ENCODE assay signal across 18 cellular contexts in the genomic region with DNA sequence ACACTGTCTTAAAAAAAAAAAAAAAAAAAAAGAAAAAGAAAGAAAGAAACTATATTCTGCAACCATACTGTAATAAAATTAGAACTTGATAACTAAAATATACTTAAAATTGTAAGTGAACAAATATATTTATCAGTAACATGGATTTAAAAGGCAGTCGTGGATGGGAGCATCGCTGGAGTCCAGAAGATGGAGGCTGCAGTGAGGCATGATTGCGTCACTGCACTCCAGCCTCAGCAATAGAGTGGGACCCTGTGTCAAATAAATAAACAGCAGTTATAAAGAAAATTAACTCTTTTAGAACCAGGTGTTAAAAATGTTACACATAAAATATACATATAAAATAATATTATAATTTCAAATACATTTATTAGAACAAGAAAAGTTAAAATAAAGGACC. TPM values are rescaled to one million over a fixed set of nuclear protein-coding genes. Genes with fewer than 3 reads are reported as not detected.
DNase-seq lines count a peak whose midpoint lies in the region; ATAC-seq, FAIRE-seq and TF ChIP-seq lines count a peak whose summit lies in the region.
"Had no signal": no experiment of that assay in that cellular context is flagged by ENCODE, and none has a peak within 500 bp of the region (broad histone marks: within the 10 kb centered on the region; RNA-seq: fewer than 3 reads in every experiment).

No MANE protein-coding gene starts in this region.

- H3K27ac ChIP-seq in H1 (ENCODE audit: low read depth, low read length): no peak overlapping the region
- H3K27ac ChIP-seq: SK-N-MC had no signal

- FAIRE-seq in H1 (lab: Jason Lieb, UNC): no peak
- FAIRE-seq: GM12892, GM18507 had no signal

- DNase-seq in NB4 (ENCODE audit: low read depth): peak; percentile 30
- no peak for DNase-seq in H1 (ENCODE audit: low read depth in 1 of 2, low spot score in 2 of 2)
- no peak for DNase-seq in HAP-1 (ENCODE audit: low spot score in 2 of 2)
- DNase-seq: ACHN, C1 segment of cervical spinal cord, DMS79, GOT3, MV-4-11, NCI-H1417 treated with DMSO at 0.1 percent for 48 hours, NCI-H187 treated with DMSO at 0.1 percent for 48 hours, NCI-H345, NCI-H524 treated with DMSO at 0.1 percent for 48 hours, SHP77 had no signal

- no peaks in the 10 kb centered on the region for H3K79me1 ChIP-seq in H1 (ENCODE audit: low read depth, low read length)

- 89% methylated on average over 3 of the region's 3 CpGs; no CpG with 5 or more reads in 1 of the 2 experiments for WGBS in H1 (ENCODE audit: extremely low coverage in 1 of 2, insufficient coverage in 1 of 2, insufficient read length in 1 of 2, insufficient replicate concordance in 2 of 2, low coverage in 1 of 2, low lambda C conversion rate in 2 of 2, missing lambda C conversion rate in 1 of 2), 2 experiments

- H4K5ac ChIP-seq in H1 (ENCODE audit: insufficient read length, low read depth, low read length): no peak overlapping the region

- no peaks in the 10 kb centered on the region for H3K9me3 ChIP-seq in H1 (ENCODE audit: insufficient read depth in 2 of 2, low read depth in 1 of 2, low read length in 1 of 2)
- H3K9me3 ChIP-seq in HAP-1: no peaks in the 10 kb centered on the region

- H2BK15ac ChIP-seq in H1 (ENCODE audit: low read length): no peak overlapping the region

- no peak overlapping the region for H3K4me2 ChIP-seq in H1 (ENCODE audit: insufficient read depth in 1 of 2, low read depth in 2 of 2, low read length in 2 of 2)

- no peaks in the 10 kb centered on the region for H4K20me1 ChIP-seq in H1 (replicated peaks in 1 of 2; ENCODE audit: control insufficient read depth in 1 of 2, insufficient read depth in 2 of 2, low read length in 2 of 2)

- H3K4ac ChIP-seq in H1 (replicated peaks; ENCODE audit: insufficient read length, low read depth, low read length): no peak overlapping the region

- H3K79me2 ChIP-seq in H1 (ENCODE audit: control insufficient read depth in 1 of 2, insufficient read depth in 2 of 2, low read length in 2 of 2): no peaks in the 10 kb centered on the region

- H3K23me2 ChIP-seq in H1 (ENCODE audit: low read depth, low read length): no peaks in the 10 kb centered on the region

- H3K56ac ChIP-seq in H1 (replicated peaks; ENCODE audit: insufficient read length, low read depth, low read length): no peak overlapping the region

- no peak for TF ChIP-seq EP300 in H1 (IDR thresholded peaks at IDR 0.05; ENCODE audit: borderline replicate concordance in 1 of 2, low read depth in 2 of 2, low read length in 2 of 2)

- no peak overlapping the region for H3K14ac ChIP-seq in H1 (ENCODE audit: insufficient read length)

- H3K23ac ChIP-seq in H1 (ENCODE audit: insufficient read length): no peak overlapping the region

- H3K27me3 ChIP-seq in H1 (replicated peaks in 1 of 4; ENCODE audit: control insufficient read depth in 3 of 4, extremely low read depth in 1 of 4, insufficient read depth in 3 of 4, low read length in 3 of 4) (no peaks in the 10 kb centered on the region), HAP-1 (ENCODE audit: low read depth) (peaks cover 29% of the 10 kb centered on the region)

- CTCF ChIA-PET in H1 (lab: Charles Lee; ENCODE audit: partially characterized antibody): interaction anchor here (19.9 kb wide), 1 partner anchor 21 kb away, joined by 402 read pairs; a partner anchor contains a TSS

- H2BK12ac ChIP-seq in H1 (ENCODE audit: low read depth, low read length): no peak overlapping the region

- H3K4me3 ChIP-seq in NB4 (ENCODE audit: low read depth, low read length): no peak overlapping the region
- H3K4me3 ChIP-seq in H1 (ENCODE audit: extremely low read depth in 1 of 4, insufficient read depth in 2 of 4, low read depth in 3 of 4, low read length in 4 of 4): no peak overlapping the region
- no peak overlapping the region for H3K4me3 ChIP-seq in HAP-1
- H3K4me3 ChIP-seq: SK-N-MC had no signal

- no peak overlapping the region for H4K91ac ChIP-seq in H1 (replicated peaks; ENCODE audit: insufficient read length, low read length)

- POLR2A ChIA-PET in H1 (lab: Charles Lee; ENCODE audit: partially characterized antibody): no interaction called here

- in situ Hi-C loops in HAP-1 (cut with MboI; ENCODE audit: low sequenced_read_pairs): no loop called here

- H2AFZ ChIP-seq in H1 (ENCODE audit: low read length): no peak overlapping the region

- no peak for ATAC-seq in GM19397 (IDR thresholded peaks at IDR 0.05; ENCODE audit: unreplicated experiment)

- H3K9ac ChIP-seq in H1 (replicated peaks in 1 of 4; ENCODE audit: extremely low read depth in 1 of 4, low read depth in 3 of 4, low read length in 3 of 4): no peak overlapping the region

- H3K4me1 ChIP-seq in H1 (replicated peaks in 1 of 4; ENCODE audit: control insufficient read depth in 3 of 4, insufficient read depth in 4 of 4, low read length in 3 of 4) (peaks cover 0 to 3% (median 0%) of the 10 kb centered on the region in 4 experiments; a peak in 5 of 7 replicates), HAP-1 (no peaks in the 10 kb centered on the region)

- TF ChIP-seq POLR2A in NB4 (IDR thresholded peaks at IDR 0.05; ENCODE audit: extremely low read depth, insufficient read length) (no peak), H1 (IDR thresholded peaks at IDR 0.05; ENCODE audit: control extremely low read depth in 1 of 2, low read depth in 2 of 2, low read length in 2 of 2) (no peak)

- TF ChIP-seq RAD21 in H1 (IDR thresholded peaks at IDR 0.05 in 1 of 2, conservative IDR thresholded peaks at IDR 0.05 in 1 of 2; ENCODE audit: low read depth in 2 of 2, low read length in 2 of 2): no peak

- TF ChIP-seq CTCF in NB4 (IDR thresholded peaks at IDR 0.05; ENCODE audit: low read depth, low read length) (no peak), H1 (IDR thresholded peaks at IDR 0.05; ENCODE audit: control extremely low read depth in 1 of 3, insufficient read depth in 1 of 3, low read depth in 1 of 3, low read length in 3 of 3) (no peak)

- no peak overlapping the region for H2BK5ac ChIP-seq in H1 (ENCODE audit: low read depth, low read length)

- H3K36me3 ChIP-seq in H1 (ENCODE audit: control insufficient read depth in 2 of 4, insufficient read depth in 4 of 4, low read length in 3 of 4): no peaks in the 10 kb centered on the region
- no peaks in the 10 kb centered on the region for H3K36me3 ChIP-seq in HAP-1 (replicated peaks)

- no peak overlapping the region for H2BK120ac ChIP-seq in H1 (replicated peaks; ENCODE audit: low read depth, low read length)

- no peak overlapping the region for H4K8ac ChIP-seq in H1 (ENCODE audit: extremely low read depth, insufficient read depth, low read length)

- H2AK5ac ChIP-seq in H1 (ENCODE audit: low read depth, low read length): no peak overlapping the region

- H3K18ac ChIP-seq in H1 (ENCODE audit: extremely low read depth, low read length): no peak overlapping the region

- H2BK20ac ChIP-seq in H1 (ENCODE audit: low read length): no peak overlapping the region

RNA-seq across cellular contexts. Expression of a gene that starts 8.7 kb away (rescaled TPM):
- total RNA-seq in H1 (2021; fragmentation: NEBNext Ultra II Directional; extraction: Animal tissue kit (Norgen Biotek cat#: 25700)): 2.9 and 4.5 TPM in 2 replicates
- polyA plus RNA-seq in H1 (2011; rRNA removed): 12.5 and 22.8 TPM in 2 replicates
- 11.0 TPM for polyA plus RNA-seq in H1 (2011; cell fraction: cytosol; rRNA removed)
- polyA plus RNA-seq in H1 (2011; cell fraction: nucleus; rRNA removed): 9.4 TPM
- 2.0 to 13.4 TPM (median 8.9 TPM) in 4 replicates for polyA plus RNA-seq in H1 (2012, experiment 1 of 2)
- polyA plus RNA-seq in H1 (2012, experiment 2 of 2): 9.9 TPM
- 1.3 TPM for polyA plus RNA-seq in H1 (2013, experiment 1 of 2)
- polyA plus RNA-seq in H1 (2013, experiment 2 of 2): 1.6 TPM
- 2.1 and 8.2 TPM in 2 replicates for polyA minus RNA-seq in H1 (2011; rRNA and poly(A)+ RNA removed)
- 3.7 TPM for polyA minus RNA-seq in H1 (2011; cell fraction: cytosol; rRNA and poly(A)+ RNA removed)
- not detected for polyA minus RNA-seq in H1 (2011; cell fraction: nucleus; rRNA and poly(A)+ RNA removed)

RNA-seq across cellular contexts. Expression of a gene that starts 9.2 kb away (rescaled TPM):
- 16.8 TPM in 2 replicates for total RNA-seq in H1 (2021; fragmentation: NEBNext Ultra II Directional; extraction: Animal tissue kit (Norgen Biotek cat#: 25700))
- polyA plus RNA-seq in H1 (2011; rRNA removed): 20.1 and 22.0 TPM in 2 replicates
- 21.6 TPM for polyA plus RNA-seq in H1 (2011; cell fraction: cytosol; rRNA removed)
- polyA plus RNA-seq in H1 (2011; cell fraction: nucleus; rRNA removed): 35.5 TPM
- 21.4 to 30.6 TPM (median 29.9 TPM) in 4 replicates for polyA plus RNA-seq in H1 (2012, experiment 1 of 2)
- polyA plus RNA-seq in H1 (2012, experiment 2 of 2): 30.6 TPM
- polyA plus RNA-seq in H1 (2013, experiment 1 of 2): 13.5 TPM
- polyA plus RNA-seq in H1 (2013, experiment 2 of 2): 13.6 TPM
- 30.3 and 33.8 TPM in 2 replicates for polyA minus RNA-seq in H1 (2011; rRNA and poly(A)+ RNA removed)
- 12.2 TPM for polyA minus RNA-seq in H1 (2011; cell fraction: cytosol; rRNA and poly(A)+ RNA removed)
- polyA minus RNA-seq in H1 (2011; cell fraction: nucleus; rRNA and poly(A)+ RNA removed): 9.6 TPM

RNA-seq across cellular contexts. Expression of a gene that starts 18.9 kb away (rescaled TPM):
- total RNA-seq in H1 (2021; fragmentation: NEBNext Ultra II Directional; extraction: Animal tissue kit (Norgen Biotek cat#: 25700)): 18.4 and 22.0 TPM in 2 replicates
- 26.9 and 43.0 TPM in 2 replicates for polyA plus RNA-seq in H1 (2011; rRNA removed)
- polyA plus RNA-seq in H1 (2011; cell fraction: cytosol; rRNA removed): 33.9 TPM
- 26.7 TPM for polyA plus RNA-seq in H1 (2011; cell fraction: nucleus; rRNA removed)
- 19.4 to 42.4 TPM (median 35.3 TPM) in 4 replicates for polyA plus RNA-seq in H1 (2012, experiment 1 of 2)
- 39.2 TPM for polyA plus RNA-seq in H1 (2012, experiment 2 of 2)
- 17.7 TPM for polyA plus RNA-seq in H1 (2013, experiment 1 of 2)
- 18.9 TPM for polyA plus RNA-seq in H1 (2013, experiment 2 of 2)
- 11.7 and 15.3 TPM in 2 replicates for polyA minus RNA-seq in H1 (2011; rRNA and poly(A)+ RNA removed)
- polyA minus RNA-seq in H1 (2011; cell fraction: cytosol; rRNA and poly(A)+ RNA removed): 7.9 TPM
- polyA minus RNA-seq in H1 (2011; cell fraction: nucleus; rRNA and poly(A)+ RNA removed): 7.9 TPM

RNA-seq across cellular contexts. Expression of a gene that starts 24.2 kb away (rescaled TPM):
- 24.3 and 27.2 TPM in 2 replicates for total RNA-seq in H1 (2021; fragmentation: NEBNext Ultra II Directional; extraction: Animal tissue kit (Norgen Biotek cat#: 25700))
- 11.3 and 19.9 TPM in 2 replicates for polyA plus RNA-seq in H1 (2011; rRNA removed)
- 16.1 TPM for polyA plus RNA-seq in H1 (2011; cell fraction: cytosol; rRNA removed)
- 56.5 TPM for polyA plus RNA-seq in H1 (2011; cell fraction: nucleus; rRNA removed)
- 8.4 to 30.2 TPM (median 25.2 TPM) in 4 replicates for polyA plus RNA-seq in H1 (2012, experiment 1 of 2)
- 9.2 TPM for polyA plus RNA-seq in H1 (2012, experiment 2 of 2)
- 11.3 TPM for polyA plus RNA-seq in H1 (2013, experiment 1 of 2)
- 13.1 TPM for polyA plus RNA-seq in H1 (2013, experiment 2 of 2)
- 18.7 and 33.0 TPM in 2 replicates for polyA minus RNA-seq in H1 (2011; rRNA and poly(A)+ RNA removed)
- polyA minus RNA-seq in H1 (2011; cell fraction: cytosol; rRNA and poly(A)+ RNA removed): 5.8 TPM
- polyA minus RNA-seq in H1 (2011; cell fraction: nucleus; rRNA and poly(A)+ RNA removed): 13.7 TPM

RNA-seq across cellular contexts. Expression of a gene that starts 45.9 kb away (rescaled TPM):
- total RNA-seq in H1 (2021; fragmentation: NEBNext Ultra II Directional; extraction: Animal tissue kit (Norgen Biotek cat#: 25700)): 0.27 TPM in 1 of 2 replicates, not detected in the other
- 0.19 and 0.35 TPM in 2 replicates for polyA plus RNA-seq in H1 (2011; rRNA removed)
- 0.28 TPM for polyA plus RNA-seq in H1 (2011; cell fraction: cytosol; rRNA removed)
- 0.36 TPM for polyA plus RNA-seq in H1 (2011; cell fraction: nucleus; rRNA removed)
- 0.20 to 0.55 TPM (median 0.21 TPM) in 3 of 4 replicates, not detected in the other for polyA plus RNA-seq in H1 (2012, experiment 1 of 2)
- 0.37 TPM for polyA plus RNA-seq in H1 (2012, experiment 2 of 2)
- polyA plus RNA-seq in H1 (2013, experiment 1 of 2): 0.26 TPM
- 0.53 TPM for polyA plus RNA-seq in H1 (2013, experiment 2 of 2)
- polyA minus RNA-seq in H1 (2011; rRNA and poly(A)+ RNA removed): 0.16 and 0.46 TPM in 2 replicates
- not detected for polyA minus RNA-seq in H1 (2011; cell fraction: cytosol; rRNA and poly(A)+ RNA removed)
- 0.50 TPM for polyA minus RNA-seq in H1 (2011; cell fraction: nucleus; rRNA and poly(A)+ RNA removed)
- total RNA-seq: RPMI7951 had no signal
